ENCODE assay signal across 1 cellular context in the genomic region with DNA sequence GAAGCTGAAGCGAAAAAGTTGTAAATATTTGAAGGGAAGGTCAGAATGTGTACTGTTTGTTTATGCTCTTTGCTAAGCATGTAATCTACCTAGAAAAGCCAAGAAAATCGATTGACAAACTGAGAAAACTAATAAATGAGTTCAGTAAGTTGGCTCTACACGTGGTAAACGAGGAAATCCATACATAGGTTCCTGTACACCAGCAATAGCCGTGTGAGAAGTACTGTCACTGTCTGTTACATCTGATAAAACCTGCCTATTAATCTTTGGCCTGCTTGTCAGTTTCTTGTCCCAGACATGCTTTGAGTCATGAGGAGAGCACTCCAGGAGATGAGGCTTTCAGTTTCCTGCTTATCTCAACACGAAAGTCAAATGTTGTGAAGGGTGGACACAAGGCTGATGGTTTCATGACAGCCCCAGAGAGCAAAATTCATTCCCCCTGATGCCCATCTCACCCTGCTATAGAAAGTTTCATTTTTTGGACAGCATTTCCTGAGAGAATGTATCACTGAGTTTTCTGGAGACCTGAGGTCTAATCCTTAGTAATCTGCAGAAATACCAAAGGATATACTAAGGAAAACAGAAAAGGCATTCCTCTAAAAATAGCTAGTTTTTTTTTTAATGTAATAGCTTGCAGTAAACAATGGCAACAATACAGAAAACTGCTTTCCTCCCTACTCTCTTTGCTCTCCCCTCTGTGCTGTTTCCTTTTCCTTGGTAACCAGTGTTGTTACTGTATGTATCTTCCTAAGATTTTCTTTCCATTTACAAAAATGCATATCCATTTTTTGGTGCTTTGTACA.
TF ChIP-seq lines count a peak whose summit lies in the region.

No MANE protein-coding gene starts in this region.

TF ChIP-seq in K562, 482 proteins besides CTCF, POLR2A, EP300 and RAD21 (continued from another document and continues in another):
- no peak for TF ChIP-seq ZHX1 (conservative IDR thresholded peaks at IDR 0.05; ENCODE audit: low read length)
- peak; percentile 63 for TF ChIP-seq TAF9B (IDR thresholded peaks at IDR 0.05; ENCODE audit: partially characterized antibody)
- TF ChIP-seq PBX2 (CRISPR knock-in tag; IDR thresholded peaks at IDR 0.05; ENCODE audit: low read depth) = peak; percentile 69
- TF ChIP-seq PBX2 (tag; conservative IDR thresholded peaks at IDR 0.05; ENCODE audit: low read depth) = peak; percentile 98
- TF ChIP-seq NR3C1 (CRISPR knock-in tag; IDR thresholded peaks at IDR 0.05) = no peak
- TF ChIP-seq NCOA1 (IDR thresholded peaks at IDR 0.05; ENCODE audit: low read depth) = peak; percentile 47; the same call in 1 of the 2 replicates
- TF ChIP-seq NCOR1 (IDR thresholded peaks at IDR 0.05) = peak; percentile 67
- TF ChIP-seq TBP (optimal IDR thresholded peaks at IDR 0.05; ENCODE audit: low read depth, low read length) = peak; percentile 43
- no peak for TF ChIP-seq SNIP1 (IDR thresholded peaks at IDR 0.05; ENCODE audit: low read depth)
- TF ChIP-seq KDM1A (IDR thresholded peaks at IDR 0.05) = peak in 1 of 2 experiments; percentile 69; a peak in 2 of 4 replicates
- peak; percentile 82 for TF ChIP-seq LEF1 (IDR thresholded peaks at IDR 0.05)
- TF ChIP-seq ZBTB11 (CRISPR knock-in tag; IDR thresholded peaks at IDR 0.05) = peak in 1 of 3 experiments; percentile 58; a peak in 2 of 6 replicates
- TF ChIP-seq MYNN (IDR thresholded peaks at IDR 0.05) = peak; percentile 73; the same call in 1 of the 2 replicates
- no peak for TF ChIP-seq MYNN (CRISPR knock-in tag; IDR thresholded peaks at IDR 0.05)
- TF ChIP-seq E2F5 (CRISPR knock-in tag; IDR thresholded peaks at IDR 0.05) = no peak
- no peak for TF ChIP-seq ZNF639 (CRISPR knock-in tag; conservative IDR thresholded peaks at IDR 0.05 in 1 of 2, IDR thresholded peaks at IDR 0.05 in 1 of 2)
- peak; percentile 66 for TF ChIP-seq EP400 (IDR thresholded peaks at IDR 0.05)
- TF ChIP-seq VEZF1 (CRISPR knock-in tag; IDR thresholded peaks at IDR 0.05) = peak; percentile 32; the same call in 1 of the 2 replicates
- peak in 1 of 2 experiments; percentile 39; a peak in 1 of 4 replicates for TF ChIP-seq TRIM24 (IDR thresholded peaks at IDR 0.05)
- peak; percentile 67 for TF ChIP-seq L3MBTL2 (IDR thresholded peaks at IDR 0.05)
- TF ChIP-seq, protein P1, sequence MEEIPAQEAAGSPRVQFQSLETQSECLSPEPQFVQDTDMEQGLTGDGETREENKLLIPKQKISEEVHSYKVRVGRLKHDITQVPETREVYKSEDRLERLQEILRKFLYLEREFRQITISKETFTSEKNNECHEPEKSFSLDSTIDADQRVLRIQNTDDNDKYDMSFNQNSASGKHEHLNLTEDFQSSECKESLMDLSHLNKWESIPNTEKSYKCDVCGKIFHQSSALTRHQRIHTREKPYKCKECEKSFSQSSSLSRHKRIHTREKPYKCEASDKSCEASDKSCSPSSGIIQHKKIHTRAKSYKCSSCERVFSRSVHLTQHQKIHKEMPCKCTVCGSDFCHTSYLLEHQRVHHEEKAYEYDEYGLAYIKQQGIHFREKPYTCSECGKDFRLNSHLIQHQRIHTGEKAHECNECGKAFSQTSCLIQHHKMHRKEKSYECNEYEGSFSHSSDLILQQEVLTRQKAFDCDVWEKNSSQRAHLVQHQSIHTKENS (CRISPR knock-in tag; IDR thresholded peaks at IDR 0.05) = no peak
- TF ChIP-seq SOX6 (IDR thresholded peaks at IDR 0.05) = peak; percentile 49; the same call in 1 of the 2 replicates
- peak; percentile 59; the same call in 1 of the 2 replicates for TF ChIP-seq ATF7 (IDR thresholded peaks at IDR 0.05)
- TF ChIP-seq ETV6 (IDR thresholded peaks at IDR 0.05; ENCODE audit: borderline replicate concordance in 1 of 2, low read depth in 2 of 2, low read length in 1 of 2) = peak in 1 of 2 experiments; percentile 37; a peak in 1 of 4 replicates
- no peak for TF ChIP-seq ETV6 (CRISPR knock-in tag; IDR thresholded peaks at IDR 0.05; ENCODE audit: borderline replicate concordance)
- TF ChIP-seq ZNF134 (CRISPR knock-in tag; conservative IDR thresholded peaks at IDR 0.05) = no peak
- 0 out of 2 replicates have a peak, but pooled peaks have one; percentile 44 for TF ChIP-seq CXXC5 (CRISPR knock-in tag; IDR thresholded peaks at IDR 0.05)
- peak; percentile 74; the same call in 1 of the 2 replicates for TF ChIP-seq SMARCC2 (IDR thresholded peaks at IDR 0.05; ENCODE audit: low read depth)
- peak; percentile 64; the same call in 1 of the 2 replicates for TF ChIP-seq STAT5A (IDR thresholded peaks at IDR 0.05; ENCODE audit: borderline replicate concordance, low read length)
- no peak for TF ChIP-seq CSDE1 (IDR thresholded peaks at IDR 0.05)
- no peak for TF ChIP-seq STAT5B (CRISPR knock-in tag; IDR thresholded peaks at IDR 0.05)
- TF ChIP-seq MTA1 (IDR thresholded peaks at IDR 0.05; ENCODE audit: borderline replicate concordance) = peak; percentile 54; the same call in 1 of the 2 replicates
- 0 out of 2 replicates have a peak, but pooled peaks have one; percentile 25 for TF ChIP-seq EHMT2 (IDR thresholded peaks at IDR 0.05)
- peak; percentile 59 for TF ChIP-seq TCF3 (CRISPR knock-in tag; IDR thresholded peaks at IDR 0.05)
- no peak for TF ChIP-seq GABPB2 (CRISPR knock-in tag; conservative IDR thresholded peaks at IDR 0.05)
- no peak for TF ChIP-seq ATF1 (CRISPR knock-in tag; IDR thresholded peaks at IDR 0.05)
- TF ChIP-seq ATF1 (tag; IDR thresholded peaks at IDR 0.05) = peak; percentile 69
- TF ChIP-seq MBD2 (IDR thresholded peaks at IDR 0.05; ENCODE audit: borderline replicate concordance, low read depth) = 0 out of 2 replicates have a peak, but pooled peaks have one; percentile 31
- no peak for TF ChIP-seq TAF15 (IDR thresholded peaks at IDR 0.05; ENCODE audit: low read depth, low read length)
- TF ChIP-seq, protein P2, sequence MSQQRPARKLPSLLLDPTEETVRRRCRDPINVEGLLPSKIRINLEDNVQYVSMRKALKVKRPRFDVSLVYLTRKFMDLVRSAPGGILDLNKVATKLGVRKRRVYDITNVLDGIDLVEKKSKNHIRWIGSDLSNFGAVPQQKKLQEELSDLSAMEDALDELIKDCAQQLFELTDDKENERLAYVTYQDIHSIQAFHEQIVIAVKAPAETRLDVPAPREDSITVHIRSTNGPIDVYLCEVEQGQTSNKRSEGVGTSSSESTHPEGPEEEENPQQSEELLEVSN (IDR thresholded peaks at IDR 0.05; ENCODE audit: borderline replicate concordance in 1 of 2, extremely low read depth in 1 of 2, insufficient read depth in 1 of 2, insufficient read length in 1 of 2, low read depth in 1 of 2, low read length in 1 of 2, poor library complexity in 1 of 2, severe bottlenecking in 1 of 2) = no peak
- TF ChIP-seq CBFA2T3 (IDR thresholded peaks at IDR 0.05) = peak; percentile 87
- peak; percentile 82 for TF ChIP-seq TEAD4 (IDR thresholded peaks at IDR 0.05; ENCODE audit: low read length)
- TF ChIP-seq TEAD4 (CRISPR knock-in tag; IDR thresholded peaks at IDR 0.05; ENCODE audit: borderline replicate concordance) = no peak
